In genomic region chr2:55063713-55064323, GRCh38 we compare ENCODE assay signal across 13 cellular contexts. TPM values are rescaled to one million over a fixed set of nuclear protein-coding genes. Genes with fewer than 3 reads are reported as not detected.
DNase-seq lines count a peak whose midpoint lies in the region; ATAC-seq, FAIRE-seq and TF ChIP-seq lines count a peak whose summit lies in the region.
"Had no signal": no experiment of that assay in that cellular context is flagged by ENCODE, and none has a peak within 500 bp of the region (broad histone marks: within the 10 kb centered on the region; RNA-seq: fewer than 3 reads in every experiment).

No MANE protein-coding gene starts in this region.

- DNase-seq in D721Med (ENCODE audit: insufficient read length, low spot score) (no peak), epithelial cell of proximal tubule (ENCODE audit: low read depth) (no peak), amniotic stem cell (lab: John Stamatoyannopoulos, UW) (no peak), foreskin melanocyte (no peak), SW 1271 (lab: John Stamatoyannopoulos, UW) (no peak)
- DNase-seq: activated gamma-delta T cell treated with Interleukin-2 at 50 U/mL for 16 hours, hippocampal formation, NCI-H2029 treated with DMSO at 0.1 percent for 48 hours, retina had no signal

- H3K36me3 ChIP-seq in OCI-LY3 (replicated peaks; ENCODE audit: low read depth, low read length): no peaks in the 10 kb centered on the region
- no peaks in the 10 kb centered on the region for H3K36me3 ChIP-seq in gastroesophageal sphincter

- no peak for FAIRE-seq in D721Med (lab: Jason Lieb, UNC)

- H3K9me3 ChIP-seq in OCI-LY3 (ENCODE audit: insufficient read depth, low read length): no peaks in the 10 kb centered on the region
- H3K9me3 ChIP-seq in gastroesophageal sphincter: no peaks in the 10 kb centered on the region

- H3K27ac ChIP-seq in OCI-LY3 (ENCODE audit: low read length) (no peak overlapping the region), gastroesophageal sphincter (no peak overlapping the region)

- H3K4me3 ChIP-seq in OCI-LY3 (ENCODE audit: low read length): no peak overlapping the region
- no peak overlapping the region for H3K4me3 ChIP-seq in epithelial cell of proximal tubule (ENCODE audit: low read depth, low read length)
- H3K4me3 ChIP-seq in gastroesophageal sphincter: no peak overlapping the region

- TF ChIP-seq POLR2A in gastroesophageal sphincter (IDR thresholded peaks at IDR 0.05): no peak

- H3K27me3 ChIP-seq in OCI-LY3 (ENCODE audit: low read depth, low read length): no peaks in the 10 kb centered on the region
- no peaks in the 10 kb centered on the region for H3K27me3 ChIP-seq in gastroesophageal sphincter

- peak; percentile 61 for ATAC-seq in GM21381 (IDR thresholded peaks at IDR 0.05; ENCODE audit: unreplicated experiment)
- no peak for ATAC-seq in gastroesophageal sphincter
- ATAC-seq: Right ventricle myocardium inferior had no signal

- H3K79me2 ChIP-seq in OCI-LY3 (ENCODE audit: low read length): no peaks in the 10 kb centered on the region

- peak; percentile 29 for TF ChIP-seq CTCF in D721Med (IDR thresholded peaks at IDR 0.05; ENCODE audit: insufficient read depth, missing control alignments)
- TF ChIP-seq CTCF in OCI-LY3 (IDR thresholded peaks at IDR 0.05; ENCODE audit: low read depth, low read length): peak; percentile 56
- TF ChIP-seq CTCF in epithelial cell of proximal tubule (conservative IDR thresholded peaks at IDR 0.05; ENCODE audit: low read depth, low read length): peak; percentile 18
- TF ChIP-seq CTCF in gastroesophageal sphincter (IDR thresholded peaks at IDR 0.05): peak in 1 of 4 experiments; percentile 25

- 78 to 98% methylated on average over 2 to 5 of the region's 6 CpGs for WGBS in gastroesophageal sphincter (ENCODE audit: low coverage in 1 of 2), 2 donors

- H2AFZ ChIP-seq in OCI-LY3 (ENCODE audit: low read depth, low read length): no peak overlapping the region

- H3K4me1 ChIP-seq in OCI-LY3 (ENCODE audit: low read length) (peaks cover 10% of the 10 kb centered on the region), gastroesophageal sphincter (no peaks in the 10 kb centered on the region)

- H3K4me2 ChIP-seq in OCI-LY3 (ENCODE audit: low read length): peak overlapping the region; percentile 46

- H3K9ac ChIP-seq in OCI-LY3 (ENCODE audit: low read length): no peak overlapping the region; the same call in 1 of the 2 replicates

- H4K20me1 ChIP-seq in OCI-LY3 (ENCODE audit: insufficient read depth, low read length): no peaks in the 10 kb centered on the region

- TF ChIP-seq EP300 in gastroesophageal sphincter (IDR thresholded peaks at IDR 0.05): no peak

RNA-seq across cellular contexts. Expression of gene RTN4, which starts 13.6 kb away (rescaled TPM):
- total RNA-seq in epithelial cell of proximal tubule: 322 and 384 TPM in 2 replicates
- 100 to 1,000 TPM; 216 to 304 (median 228) TPM for total RNA-seq in gastroesophageal sphincter
